10 cellular contexts compared by ENCODE assay signal in genomic region chr1:167446946-167447345, GRCh38.
DNase-seq lines count a peak whose midpoint lies in the region; ATAC-seq and TF ChIP-seq lines count a peak whose summit lies in the region.
"Had no signal": no experiment of that assay in that cellular context is flagged by ENCODE, and none has a peak within 500 bp of the region (broad histone marks: within the 10 kb centered on the region; RNA-seq: fewer than 3 reads in every experiment).

No MANE protein-coding gene starts in this region.

- peaks cover 31% of the 10 kb centered on the region for H3K36me3 Mint-ChIP-seq in stimulated activated naive CD8-positive, alpha-beta T cell treated with anti-CD3 and anti-CD28 coated beads, Interleukin-15, Interleukin-2, amounts not matched to agents 100 ng/mL and 50 ng/mL, for 24 hours (ENCODE audit: low read depth)
- H3K36me3 Mint-ChIP-seq in activated CD4-positive, alpha-beta memory T cell treated with anti-CD3 and anti-CD28 coated beads, Interleukin-2, amount 10 ng/mL, durations not matched to agents 7 days and 5 days (ENCODE audit: low read depth), result peaks cover 44% of the 10 kb centered on the region

- DNase-seq in stimulated activated naive CD8-positive, alpha-beta T cell treated with anti-CD3 and anti-CD28 coated beads, Interleukin-15, Interleukin-2, amounts not matched to agents 100 U/mL and 50 U/mL, for 24 hours, result no peak
- DNase-seq in activated CD4-positive, alpha-beta memory T cell treated with anti-CD3 and anti-CD28 coated beads, Interleukin-2, amount 10 ng/mL, durations not matched to agents 7 days and 5 days, result no peak
- DNase-seq in epithelial cell of prostate (ENCODE audit: low read depth, low spot score) (no peak), upper lobe of right lung (no peak), NCI-H226 (no peak), hippocampal formation (lab: John Stamatoyannopoulos, UW) (no peak)
- DNase-seq: GM23248 had no signal

- H3K27me3 ChIP-seq in upper lobe of right lung, result no peaks in the 10 kb centered on the region

- intact Hi-C loops in upper lobe of right lung (cut with DNase I), result loop anchor here (10.0 kb wide), 1 partner anchor 382 kb away; no protein-coding TSS in a partner anchor

- H3K36me3 ChIP-seq in upper lobe of right lung, result no peaks in the 10 kb centered on the region
- H3K36me3 ChIP-seq: gastroesophageal sphincter had no signal

- H3K27me3 Mint-ChIP-seq in stimulated activated naive CD8-positive, alpha-beta T cell treated with anti-CD3 and anti-CD28 coated beads, Interleukin-15, Interleukin-2, amounts not matched to agents 100 ng/mL and 50 ng/mL, for 24 hours, result no peaks in the 10 kb centered on the region
- no peaks in the 10 kb centered on the region for H3K27me3 Mint-ChIP-seq in activated CD4-positive, alpha-beta memory T cell treated with anti-CD3 and anti-CD28 coated beads, Interleukin-2, amount 10 ng/mL, durations not matched to agents 7 days and 5 days

- TF ChIP-seq CTCF in upper lobe of right lung (IDR thresholded peaks at IDR 0.05), result no peak

- ATAC-seq in stimulated activated naive CD8-positive, alpha-beta T cell treated with anti-CD3 and anti-CD28 coated beads, Interleukin-15, Interleukin-2, amounts not matched to agents 100 U/mL and 50 U/mL, for 24 hours, result no peak
- ATAC-seq in upper lobe of right lung (no peak), HG03439 (IDR thresholded peaks at IDR 0.05; ENCODE audit: unreplicated experiment) (no peak)
- ATAC-seq: gastroesophageal sphincter had no signal

- H3K4me1 ChIP-seq in upper lobe of right lung, result peaks cover 9% of the 10 kb centered on the region

- POLR2A ChIA-PET in activated CD4-positive, alpha-beta memory T cell treated with anti-CD3 and anti-CD28 coated beads, Interleukin-2, amount 10 ng/mL, durations not matched to agents 7 days and 5 days (lab: Charles Lee), result interaction anchor here (0.8 to 3.6 kb wide), 27 partner anchors 9 to 489 kb away, joined by 3 to 64 read pairs (median 6); partner anchors contain the start of genes CD247, CREG1, DCAF6 and POU2F1

- H3K27ac ChIP-seq in epithelial cell of prostate (peak overlapping the region; percentile 31), upper lobe of right lung (peak overlapping the region; percentile 42)
- H3K27ac ChIP-seq: gastroesophageal sphincter, GM23248 had no signal

- H3K4me1 Mint-ChIP-seq in stimulated activated naive CD8-positive, alpha-beta T cell treated with anti-CD3 and anti-CD28 coated beads, Interleukin-15, Interleukin-2, amounts not matched to agents 100 ng/mL and 50 ng/mL, for 24 hours (ENCODE audit: low read depth), result peaks cover 85% of the 10 kb centered on the region
- H3K4me1 Mint-ChIP-seq in activated CD4-positive, alpha-beta memory T cell treated with anti-CD3 and anti-CD28 coated beads, Interleukin-2, amount 10 ng/mL, durations not matched to agents 7 days and 5 days, result peaks cover 85% of the 10 kb centered on the region

- H3K4me3 Mint-ChIP-seq in stimulated activated naive CD8-positive, alpha-beta T cell treated with anti-CD3 and anti-CD28 coated beads, Interleukin-15, Interleukin-2, amounts not matched to agents 100 ng/mL and 50 ng/mL, for 24 hours, result peak overlapping the region; percentile 77
- peak overlapping the region; percentile 28 for H3K4me3 Mint-ChIP-seq in activated CD4-positive, alpha-beta memory T cell treated with anti-CD3 and anti-CD28 coated beads, Interleukin-2, amount 10 ng/mL, durations not matched to agents 7 days and 5 days

- H3K27ac Mint-ChIP-seq in stimulated activated naive CD8-positive, alpha-beta T cell treated with anti-CD3 and anti-CD28 coated beads, Interleukin-15, Interleukin-2, amounts not matched to agents 100 ng/mL and 50 ng/mL, for 24 hours, result peak overlapping the region; percentile 95
- peak overlapping the region; percentile 97 for H3K27ac Mint-ChIP-seq in activated CD4-positive, alpha-beta memory T cell treated with anti-CD3 and anti-CD28 coated beads, Interleukin-2, amount 10 ng/mL, durations not matched to agents 7 days and 5 days

- H3K4me3 ChIP-seq in upper lobe of right lung, result no peak overlapping the region
- H3K4me3 ChIP-seq: gastroesophageal sphincter, GM23248 had no signal

- H3K9me3 Mint-ChIP-seq in stimulated activated naive CD8-positive, alpha-beta T cell treated with anti-CD3 and anti-CD28 coated beads, Interleukin-15, Interleukin-2, amounts not matched to agents 100 ng/mL and 50 ng/mL, for 24 hours, result no peaks in the 10 kb centered on the region
- H3K9me3 Mint-ChIP-seq in activated CD4-positive, alpha-beta memory T cell treated with anti-CD3 and anti-CD28 coated beads, Interleukin-2, amount 10 ng/mL, durations not matched to agents 7 days and 5 days, result no peaks in the 10 kb centered on the region

- H3K9me3 ChIP-seq in upper lobe of right lung, result no peaks in the 10 kb centered on the region
- H3K9me3 ChIP-seq: gastroesophageal sphincter had no signal

- CTCF ChIA-PET in activated CD4-positive, alpha-beta memory T cell treated with anti-CD3 and anti-CD28 coated beads, Interleukin-2, amount 10 ng/mL, durations not matched to agents 7 days and 5 days (lab: Charles Lee), result interaction anchor here (0.7 to 2.8 kb wide), 21 partner anchors 8 to 545 kb away, joined by 3 to 37 read pairs (median 4); partner anchors contain the start of genes CD247, CREG1 and POU2F1
